ENCODE assay signal across 8 cellular contexts in genomic region chr4:167622481-167623240, GRCh38.
DNase-seq lines count a peak whose midpoint lies in the region; ATAC-seq, FAIRE-seq and TF ChIP-seq lines count a peak whose summit lies in the region.

No MANE protein-coding gene starts in this region.

- in situ Hi-C loops in astrocyte of the spinal cord (cut with HindIII; ENCODE audit: low sequenced_read_pairs), result no loop called here

- FAIRE-seq in GM19239 (lab: Jason Lieb, UNC), result peak; percentile 68

- no peaks in the 10 kb centered on the region for H3K79me2 ChIP-seq in DOHH2 (ENCODE audit: control insufficient read depth, low read length)

- no peaks in the 10 kb centered on the region for H4K20me1 ChIP-seq in DOHH2 (ENCODE audit: control insufficient read depth, insufficient read depth, low read depth, low read length)

- DNase-seq in GM19239 (ENCODE audit: insufficient read length, low spot score) (peak; percentile 20), NOMO-1 treated with DMSO at 0.1 percent for 48 hours (lab: John Stamatoyannopoulos, UW; ENCODE audit: unreplicated experiment) (peak; percentile 9), astrocyte of the spinal cord (ENCODE audit: low read depth, low spot score) (peak; percentile 62), iPS DF 4.7 (ENCODE audit: extremely low read depth, low spot score) (peak; percentile 30), cerebellar nuclear complex (lab: John Stamatoyannopoulos, UW) (no peak)
- peak; percentile 19 for DNase-seq in stimulated activated CD4-positive, alpha-beta T cell treated with anti-CD3 and anti-CD28 coated beads, Interleukin-1b, Interleukin-23, amount 100 ng/mL, for 48 hours

- no peaks in the 10 kb centered on the region for H3K9me3 ChIP-seq in DOHH2 (ENCODE audit: control insufficient read depth, insufficient read depth, low read length)

- peak; percentile 90 for ATAC-seq in HG03095 (IDR thresholded peaks at IDR 0.05; ENCODE audit: unreplicated experiment)

- H3K9me2 ChIP-seq in DOHH2 (replicated peaks; ENCODE audit: control insufficient read depth, low read length), result no peaks in the 10 kb centered on the region

- no peak overlapping the region for H3K4me3 ChIP-seq in DOHH2 (ENCODE audit: low read length)
- H3K4me3 ChIP-seq in astrocyte of the spinal cord (ENCODE audit: low read depth, low read length), result no peak overlapping the region

- H3F3A ChIP-seq in DOHH2 (ENCODE audit: control insufficient read depth, insufficient read depth), result no peaks in the 10 kb centered on the region

- H3K27me3 ChIP-seq in DOHH2 (ENCODE audit: control insufficient read depth, low read length), result no peaks in the 10 kb centered on the region

- H3K4me1 ChIP-seq in DOHH2 (ENCODE audit: control insufficient read depth, low read length), result no peaks in the 10 kb centered on the region

- no peak overlapping the region for H3K4me2 ChIP-seq in DOHH2 (ENCODE audit: low read length)

- H3K36me3 ChIP-seq in DOHH2 (ENCODE audit: control insufficient read depth, low read length), result no peaks in the 10 kb centered on the region

- H3K27ac ChIP-seq in DOHH2 (ENCODE audit: low read depth, low read length), result no peak overlapping the region

- peak; percentile 81 for TF ChIP-seq CTCF in DOHH2 (IDR thresholded peaks at IDR 0.05; ENCODE audit: low read depth, low read length, poor library complexity, severe bottlenecking)
- TF ChIP-seq CTCF in astrocyte of the spinal cord (IDR thresholded peaks at IDR 0.05; ENCODE audit: low read depth, low read length), result peak; percentile 95

Comparison
In these comparisons a context has a peak if more than half of its experiments do, and no peak if none do; other contexts are left out.
1. DNase-seq: peak in GM19239 (single experiment), NOMO-1 treated with DMSO at 0.1 percent for 48 hours (single experiment), astrocyte of the spinal cord (single experiment), iPS DF 4.7 (single experiment) and stimulated activated CD4-positive, alpha-beta T cell treated with anti-CD3 and anti-CD28 coated beads, Interleukin-1b, Interleukin-23, amount 100 ng/mL, for 48 hours (single experiment); none in cerebellar nuclear complex (0 of 2).